Comparison of ENCODE assay signal across 2 cellular contexts in the genomic region with DNA sequence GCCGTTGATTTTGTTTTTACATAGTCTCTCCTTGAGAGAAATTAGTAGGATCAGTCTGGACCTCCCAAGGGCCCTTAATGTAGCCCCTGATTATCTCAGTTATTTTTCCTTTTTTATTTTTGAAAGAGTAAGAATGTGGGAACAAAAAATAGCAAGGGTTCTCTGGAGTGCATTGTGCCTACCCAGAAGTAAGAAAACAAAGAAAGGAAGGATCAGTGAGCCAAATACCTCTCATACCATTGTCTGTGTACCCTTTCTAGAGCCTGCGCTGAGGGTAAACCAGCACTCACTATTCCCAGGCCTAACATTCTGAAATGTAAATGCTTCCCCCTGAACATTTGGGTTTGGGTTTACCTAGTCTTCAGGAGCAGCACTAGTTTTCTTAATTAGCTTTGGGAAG.
TF ChIP-seq lines count a peak whose summit lies in the region.

No MANE protein-coding gene starts in this region.

TF ChIP-seq in GM23338, 12 proteins besides CTCF, POLR2A, EP300 and RAD21:
- TF ChIP-seq ZNF114 (CRISPR knock-in tag; IDR thresholded peaks at IDR 0.05): no peak
- TF ChIP-seq CREB1 (CRISPR knock-in tag; IDR thresholded peaks at IDR 0.05; ENCODE audit: low read depth): no peak
- no peak for TF ChIP-seq ZNF462 (CRISPR knock-in tag; IDR thresholded peaks at IDR 0.05)
- TF ChIP-seq ETS1 (IDR thresholded peaks at IDR 0.05): no peak
- no peak for TF ChIP-seq STAT1 (IDR thresholded peaks at IDR 0.05; ENCODE audit: unreplicated experiment)
- TF ChIP-seq JUNB (IDR thresholded peaks at IDR 0.05; ENCODE audit: unreplicated experiment): no peak

TF ChIP-seq in WTC11, 78 proteins besides CTCF, POLR2A, EP300 and RAD21:
- TF ChIP-seq IRF2 (CRISPR knock-in tag; IDR thresholded peaks at IDR 0.05; ENCODE audit: borderline replicate concordance, low read depth) (no peak), IRF1 (CRISPR knock-in tag; IDR thresholded peaks at IDR 0.05) (no peak), SOX15 (CRISPR knock-in tag; IDR thresholded peaks at IDR 0.05) (no peak), ARID4B (CRISPR knock-in tag; IDR thresholded peaks at IDR 0.05; ENCODE audit: borderline replicate concordance) (no peak), CREB1 (CRISPR knock-in tag; IDR thresholded peaks at IDR 0.05) (no peak)
- TF ChIP-seq, protein P1, sequence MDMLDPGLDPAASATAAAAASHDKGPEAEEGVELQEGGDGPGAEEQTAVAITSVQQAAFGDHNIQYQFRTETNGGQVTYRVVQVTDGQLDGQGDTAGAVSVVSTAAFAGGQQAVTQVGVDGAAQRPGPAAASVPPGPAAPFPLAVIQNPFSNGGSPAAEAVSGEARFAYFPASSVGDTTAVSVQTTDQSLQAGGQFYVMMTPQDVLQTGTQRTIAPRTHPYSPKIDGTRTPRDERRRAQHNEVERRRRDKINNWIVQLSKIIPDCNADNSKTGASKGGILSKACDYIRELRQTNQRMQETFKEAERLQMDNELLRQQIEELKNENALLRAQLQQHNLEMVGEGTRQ (CRISPR knock-in tag; IDR thresholded peaks at IDR 0.05): no peak
- TF ChIP-seq, protein P2, sequence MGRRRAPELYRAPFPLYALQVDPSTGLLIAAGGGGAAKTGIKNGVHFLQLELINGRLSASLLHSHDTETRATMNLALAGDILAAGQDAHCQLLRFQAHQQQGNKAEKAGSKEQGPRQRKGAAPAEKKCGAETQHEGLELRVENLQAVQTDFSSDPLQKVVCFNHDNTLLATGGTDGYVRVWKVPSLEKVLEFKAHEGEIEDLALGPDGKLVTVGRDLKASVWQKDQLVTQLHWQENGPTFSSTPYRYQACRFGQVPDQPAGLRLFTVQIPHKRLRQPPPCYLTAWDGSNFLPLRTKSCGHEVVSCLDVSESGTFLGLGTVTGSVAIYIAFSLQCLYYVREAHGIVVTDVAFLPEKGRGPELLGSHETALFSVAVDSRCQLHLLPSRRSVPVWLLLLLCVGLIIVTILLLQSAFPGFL (CRISPR knock-in tag; IDR thresholded peaks at IDR 0.05; ENCODE audit: borderline replicate concordance): no peak
